In genomic region chr7:139738772-139739171, GRCh38 we compare ENCODE assay signal across 1 cellular context.
TF ChIP-seq lines count a peak whose summit lies in the region.

No MANE protein-coding gene starts in this region.

TF ChIP-seq in K562, 482 proteins besides CTCF, POLR2A, EP300 and RAD21 (continued from another document):
- TF ChIP-seq RBM15 (IDR thresholded peaks at IDR 0.05; ENCODE audit: insufficient read depth, low read length) (no peak), ZNF316 (IDR thresholded peaks at IDR 0.05) (no peak), SRSF7 (optimal IDR thresholded peaks at IDR 0.05; ENCODE audit: low read depth, low read length) (no peak), SNIP1 (IDR thresholded peaks at IDR 0.05; ENCODE audit: low read depth) (no peak), SPI1 (IDR thresholded peaks at IDR 0.05; ENCODE audit: borderline replicate concordance, low read depth, low read length) (peak; percentile 71), MXD1 (CRISPR knock-in tag; IDR thresholded peaks at IDR 0.05; ENCODE audit: borderline replicate concordance, poor library complexity, severe bottlenecking) (no peak), ZFP36 (IDR thresholded peaks at IDR 0.05; ENCODE audit: low read depth, low read length, partially characterized antibody) (no peak), RBM25 (IDR thresholded peaks at IDR 0.05; ENCODE audit: low read depth, low read length, severe bottlenecking) (no peak), ZFP91 (CRISPR knock-in tag; IDR thresholded peaks at IDR 0.05) (no peak), NFYB (IDR thresholded peaks at IDR 0.05; ENCODE audit: extremely low read depth, insufficient read length) (no peak), DNMT1 (IDR thresholded peaks at IDR 0.05) (no peak)
